In the genomic region with DNA sequence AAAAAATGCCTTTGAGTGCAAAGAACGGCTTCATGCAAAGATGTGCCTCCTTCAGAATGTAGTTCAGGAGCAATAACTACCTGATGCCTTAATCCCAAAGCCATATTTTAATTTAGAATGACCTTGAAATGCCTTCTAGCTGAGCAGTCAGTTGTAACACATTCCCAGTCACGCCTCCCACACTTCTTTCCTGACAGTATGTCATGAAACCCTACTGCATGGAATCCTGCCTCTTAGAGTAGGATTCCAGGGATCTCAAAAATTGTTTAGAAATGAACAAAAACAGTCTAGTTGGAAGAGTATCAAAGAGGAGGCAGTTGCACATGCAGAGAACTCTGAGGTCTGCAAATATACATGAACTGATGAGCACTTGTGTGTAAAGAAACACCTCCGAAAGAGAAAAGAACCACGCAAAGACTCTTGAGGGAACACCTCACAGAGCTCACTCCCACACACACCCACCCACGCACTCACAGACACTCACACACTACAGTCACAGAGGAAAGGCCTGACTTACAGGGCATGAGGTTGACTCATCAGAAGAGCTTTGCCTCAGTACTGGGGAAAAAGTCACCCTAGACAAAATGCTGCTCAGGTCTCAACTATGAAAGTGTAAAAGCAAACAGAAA, we compare ENCODE assay signal across 8 cellular contexts.
DNase-seq lines count a peak whose midpoint lies in the region; ATAC-seq and TF ChIP-seq lines count a peak whose summit lies in the region.

No MANE protein-coding gene starts in this region.

- H3K36me3 Mint-ChIP-seq in CD14-positive monocyte = no peaks in the 10 kb centered on the region

- H3K14ac ChIP-seq in neuronal stem cell (ENCODE audit: low read length) = no peak overlapping the region

- H2BK5ac ChIP-seq in neuronal stem cell (ENCODE audit: low read length) = no peak overlapping the region

- H3K18ac ChIP-seq in neuronal stem cell (ENCODE audit: low read length) = no peak overlapping the region

- H3K9me3 Mint-ChIP-seq in CD14-positive monocyte = peaks cover 0 to 2% (median 0%) of the 10 kb centered on the region in 7 donors

- H2BK12ac ChIP-seq in neuronal stem cell (ENCODE audit: low read length) = no peak overlapping the region

- no peak overlapping the region for H2BK120ac ChIP-seq in neuronal stem cell (ENCODE audit: low read depth, low read length)

- ATAC-seq in Right ventricle myocardium superior (ENCODE audit: poor library complexity) = no peak

- no peak overlapping the region for H2BK15ac ChIP-seq in neuronal stem cell (ENCODE audit: low read length)

- TF ChIP-seq CTCF in CD14-positive monocyte (IDR thresholded peaks at IDR 0.05) = no peak
- no peak for TF ChIP-seq CTCF in NB4 (IDR thresholded peaks at IDR 0.05; ENCODE audit: low read depth, low read length)

- H2AK5ac ChIP-seq in neuronal stem cell (ENCODE audit: low read depth, low read length) = no peak overlapping the region

- no peak overlapping the region for H3K4me2 ChIP-seq in neuronal stem cell (ENCODE audit: insufficient read depth, low read length, poor library complexity, severe bottlenecking)

- no peak for TF ChIP-seq POLR2A in NB4 (IDR thresholded peaks at IDR 0.05; ENCODE audit: extremely low read depth, insufficient read length)

- no peaks in the 10 kb centered on the region for H3K9me3 ChIP-seq in neuronal stem cell (replicated peaks in 1 of 2; ENCODE audit: control insufficient read depth in 2 of 2, insufficient read depth in 1 of 2, low read depth in 1 of 2, low read length in 2 of 2)

- no peaks in the 10 kb centered on the region for H3K79me1 ChIP-seq in neuronal stem cell (ENCODE audit: low read depth, low read length)

- H3K4me3 Mint-ChIP-seq in CD14-positive monocyte = no peak overlapping the region

- no peak overlapping the region for H2AFZ ChIP-seq in neuronal stem cell (ENCODE audit: low read length)

- H3K27me3 ChIP-seq in neuronal stem cell (ENCODE audit: control insufficient read depth in 3 of 3, insufficient read depth in 3 of 3, low read depth in 1 of 3, low read length in 3 of 3) = peaks cover 0 to 7% (median 2%) of the 10 kb centered on the region in 3 experiments

- no peaks in the 10 kb centered on the region for H3K27me3 Mint-ChIP-seq in CD14-positive monocyte (ENCODE audit: low read depth in 3 of 3)

- no CpG with 5 or more reads among the region's 5 CpGs for WGBS in neuronal stem cell (ENCODE audit: extremely low coverage in 2 of 2, insufficient read length in 2 of 2, insufficient replicate concordance in 1 of 2), 2 donors

- H3K4ac ChIP-seq in neuronal stem cell (ENCODE audit: low read length) = no peak overlapping the region

- H4K8ac ChIP-seq in neuronal stem cell (ENCODE audit: low read depth, low read length) = no peak overlapping the region

- H3K4me3 ChIP-seq in NB4 (ENCODE audit: low read depth, low read length) (no peak overlapping the region), neuronal stem cell (ENCODE audit: low read length in 2 of 2) (no peak overlapping the region)

- no peak overlapping the region for H3K9ac ChIP-seq in neuronal stem cell (ENCODE audit: low read depth, low read length, poor library complexity)

- peaks cover 38% of the 10 kb centered on the region for H3K4me1 Mint-ChIP-seq in CD14-positive monocyte

- DNase-seq in CD14-positive monocyte (ENCODE audit: low spot score) (peak; percentile 75), NB4 (ENCODE audit: low read depth) (peak; percentile 66), amniotic epithelial cell (ENCODE audit: low read depth) (peak; percentile 90), renal cortical epithelial cell (ENCODE audit: low read depth) (peak; percentile 83), cerebellar nuclear complex (lab: John Stamatoyannopoulos, UW) (no peak), Right ventricle myocardium superior (no peak), neuronal stem cell (ENCODE audit: low spot score) (no peak), NCI-H748 treated with DMSO at 0.1 percent for 48 hours (lab: John Stamatoyannopoulos, UW) (no peak)

- H3K23ac ChIP-seq in neuronal stem cell (ENCODE audit: low read depth, low read length, poor library complexity) = no peak overlapping the region

- H3K36me3 ChIP-seq in neuronal stem cell (replicated peaks in 1 of 2; ENCODE audit: control insufficient read depth in 2 of 2, insufficient read depth in 2 of 2, low read length in 2 of 2) = no peaks in the 10 kb centered on the region

- intact Hi-C loops in CD14-positive monocyte (cut with micrococcal nuclease) = loop anchor here in 1 of 2 donors (10.0 kb wide), 1 partner anchor 203 kb away; no protein-coding TSS in a partner anchor
- intact Hi-C loops in Right ventricle myocardium superior (cut with DNase I) = no loop called here

- no peak overlapping the region for H3K27ac ChIP-seq in neuronal stem cell (replicated peaks; ENCODE audit: low read length)

- H4K91ac ChIP-seq in neuronal stem cell (ENCODE audit: low read depth, low read length, poor library complexity) = no peak overlapping the region

- H3K27ac Mint-ChIP-seq in CD14-positive monocyte = peak overlapping the region; percentile 96 to 99 (median 99)

- H3K4me1 ChIP-seq in neuronal stem cell (ENCODE audit: control insufficient read depth in 2 of 2, insufficient read depth in 1 of 2, low read depth in 1 of 2, low read length in 2 of 2) = no peaks in the 10 kb centered on the region

Comparison
In these comparisons a context has a peak if more than half of its experiments do, and no peak if none do; other contexts are left out.
1. DNase-seq: peak in CD14-positive monocyte (single experiment), NB4 (single experiment), amniotic epithelial cell (single experiment) and renal cortical epithelial cell (single experiment); none in cerebellar nuclear complex (0 of 2), Right ventricle myocardium superior (single experiment), neuronal stem cell (single experiment) and NCI-H748 treated with DMSO at 0.1 percent for 48 hours (single experiment).